Comparison of ENCODE assay signal across 10 cellular contexts in the genomic region with DNA sequence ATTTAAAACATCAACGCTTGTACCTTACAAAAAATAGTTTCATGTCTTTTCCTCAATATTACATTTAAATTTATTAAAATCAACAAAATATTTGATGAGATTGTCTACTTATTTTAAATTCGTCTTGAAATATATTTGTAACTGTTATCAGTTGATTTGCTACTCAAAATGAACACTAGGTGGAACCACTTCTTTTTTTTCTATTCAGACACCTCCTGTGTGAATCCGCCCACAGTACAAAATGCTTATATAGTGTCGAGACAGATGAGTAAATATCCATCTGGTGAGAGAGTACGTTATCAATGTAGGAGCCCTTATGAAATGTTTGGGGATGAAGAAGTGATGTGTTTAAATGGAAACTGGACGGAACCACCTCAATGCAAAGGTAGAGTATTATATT. TPM values are rescaled to one million over a fixed set of nuclear protein-coding genes. Genes with fewer than 3 reads are reported as not detected.
DNase-seq lines count a peak whose midpoint lies in the region; ATAC-seq and FAIRE-seq lines count a peak whose summit lies in the region.
"Not testable (repeated sequence)": the region's sequence is repeated elsewhere in the genome, so short reads cannot be mapped to it uniquely, and the experiment has no call there.
"Had no signal": no experiment of that assay in that cellular context is flagged by ENCODE, and none has a peak within 500 bp of the region (broad histone marks: within the 10 kb centered on the region; RNA-seq: fewer than 3 reads in every experiment).

No MANE protein-coding gene starts in this region.

- not testable (repeated sequence) for H3K27me3 ChIP-seq in skeletal muscle satellite cell (ENCODE audit: control insufficient read depth, insufficient read depth, low read length)

- peak; percentile 98 for FAIRE-seq in G401.6 (lab: Jason Lieb, UNC)

- peaks cover 16% of the 10 kb centered on the region for H3K36me3 ChIP-seq in skeletal muscle satellite cell (ENCODE audit: insufficient read depth, low read length)

- H3K4me3 ChIP-seq in skeletal muscle satellite cell (ENCODE audit: low read length) = peak overlapping the region; percentile 43

- H3K9me3 ChIP-seq in skeletal muscle satellite cell (replicated peaks; ENCODE audit: low read length) = not testable (repeated sequence)

- not testable (repeated sequence) for H3K9ac ChIP-seq in skeletal muscle satellite cell (ENCODE audit: low read depth, low read length)

- H3K4me2 ChIP-seq in skeletal muscle satellite cell (ENCODE audit: low read length) = peak overlapping the region; percentile 53

- ATAC-seq in GM21390 (IDR thresholded peaks at IDR 0.05; ENCODE audit: unreplicated experiment) = peak; percentile 81
- peak; percentile 88 for ATAC-seq in HG03159 (IDR thresholded peaks at IDR 0.05; ENCODE audit: unreplicated experiment)

- not testable (repeated sequence) for H3K4me1 ChIP-seq in skeletal muscle satellite cell (ENCODE audit: control insufficient read depth, insufficient read depth, low read length)

- DNase-seq in NCI-H1092 treated with DMSO at 0.1 percent for 48 hours (lab: John Stamatoyannopoulos, UW) (peak; percentile 89), NCI-H82 treated with DMSO at 0.1 percent for 48 hours (lab: John Stamatoyannopoulos, UW; ENCODE audit: unreplicated experiment) (peak; percentile 38), amniotic stem cell (lab: John Stamatoyannopoulos, UW) (peak; percentile 27), glomerular visceral epithelial cell (ENCODE audit: extremely low spot score) (peak; percentile 42)

RNA-seq across cellular contexts. Expression of gene CFHR3, which starts 31.4 kb away (rescaled TPM):
- not detected in 2 replicates for total RNA-seq in skeletal muscle satellite cell (2012; rRNA removed)
- total RNA-seq: activated T-helper 17 cell treated with anti-CD3 and anti-CD28 coated beads, Interleukin-2, amount 50 U/mL, for 72 hours; left ventricle myocardium superior had no signal

Comparison
In these comparisons a context has a peak if more than half of its experiments do, and no peak if none do; other contexts are left out.
1. Peak in every context shown above with its lines: DNase-seq, ATAC-seq and H3K4me3 ChIP-seq.
2. DNase-seq: peak in every context shown above with its lines; median percentile 89 in NCI-H1092 treated with DMSO at 0.1 percent for 48 hours; 42 in glomerular visceral epithelial cell; 38 in NCI-H82 treated with DMSO at 0.1 percent for 48 hours; 27 in amniotic stem cell.